ENCODE assay signal across 8 cellular contexts in genomic region chr2:63840785-63841253, GRCh38. TPM values are rescaled to one million over a fixed set of nuclear protein-coding genes. Genes with fewer than 3 reads are reported as not detected.
DNase-seq lines count a peak whose midpoint lies in the region; ATAC-seq, FAIRE-seq and TF ChIP-seq lines count a peak whose summit lies in the region.

No MANE protein-coding gene starts in this region.

- H3K36me3 ChIP-seq in OCI-LY1 (ENCODE audit: insufficient read depth, low read length): peaks cover 32% of the 10 kb centered on the region
- no peaks in the 10 kb centered on the region for H3K36me3 ChIP-seq in endothelial cell of umbilical vein (ENCODE audit: control insufficient read depth in 2 of 2, extremely low read depth in 1 of 2, insufficient read depth in 2 of 2, low read length in 2 of 2)

- H2AFZ ChIP-seq in OCI-LY1 (ENCODE audit: low read length): no peak overlapping the region
- peak overlapping the region; percentile 95 for H2AFZ ChIP-seq in endothelial cell of umbilical vein (ENCODE audit: low read depth, low read length)

- ATAC-seq in GM21526 (IDR thresholded peaks at IDR 0.05; ENCODE audit: low FRiP score, unreplicated experiment): peak; percentile 90

- POLR2A ChIA-PET in endothelial cell of umbilical vein (lab: Charles Lee): interaction anchor here (1.1 to 1.9 kb wide), 2 partner anchors 106 to 142 kb away, joined by 3 to 8 read pairs; no protein-coding TSS in a partner anchor

- H3K9ac ChIP-seq in OCI-LY1 (ENCODE audit: low read length): peak overlapping the region; percentile 87
- peak overlapping the region; percentile 92 for H3K9ac ChIP-seq in endothelial cell of umbilical vein (replicated peaks; ENCODE audit: extremely low read depth, insufficient read depth, low read length)

- H3K9me2 ChIP-seq in OCI-LY1 (ENCODE audit: low read depth, low read length): no peaks in the 10 kb centered on the region

- peak; percentile 86 for FAIRE-seq in endothelial cell of umbilical vein (lab: Jason Lieb, UNC)

- H3K27me3 ChIP-seq in OCI-LY1 (ENCODE audit: insufficient read depth, low read length) (no peaks in the 10 kb centered on the region), endothelial cell of umbilical vein (ENCODE audit: control insufficient read depth in 2 of 2, insufficient read depth in 2 of 2, low read length in 2 of 2) (no peaks in the 10 kb centered on the region)

- H4K20me1 ChIP-seq in OCI-LY1 (ENCODE audit: insufficient read depth, low read length): no peaks in the 10 kb centered on the region
- H4K20me1 ChIP-seq in endothelial cell of umbilical vein (replicated peaks; ENCODE audit: control insufficient read depth, extremely low read depth, insufficient read depth, low read length): peaks cover 3% of the 10 kb centered on the region

- no peaks in the 10 kb centered on the region for H3F3A ChIP-seq in OCI-LY1 (ENCODE audit: insufficient read depth, low read length)

- H3K4me3 ChIP-seq in OCI-LY1 (ENCODE audit: low read depth, low read length, poor library complexity, severe bottlenecking) (peak overlapping the region; percentile 76), endothelial cell of umbilical vein (replicated peaks in 1 of 3; ENCODE audit: insufficient read depth in 1 of 3, low read depth in 1 of 3, low read length in 3 of 3) (peak overlapping the region; percentile 91 to 96 (median 95))

- no peaks in the 10 kb centered on the region for H3K9me1 ChIP-seq in endothelial cell of umbilical vein (replicated peaks; ENCODE audit: control insufficient read depth, extremely low read depth, insufficient read depth, low read length)

- TF ChIP-seq CTCF in OCI-LY1 (IDR thresholded peaks at IDR 0.05; ENCODE audit: low read length) (no peak), endothelial cell of umbilical vein (IDR thresholded peaks at IDR 0.05; ENCODE audit: extremely low read depth in 1 of 2, insufficient read depth in 1 of 2, low read depth in 1 of 2, low read length in 2 of 2) (no peak)

- dilution Hi-C loops in endothelial cell of umbilical vein (cut with MboI; ENCODE audit: extremely low pct_ligation_motif_present, low sequenced_read_pairs): no loop called here

- TF ChIP-seq POLR2A in endothelial cell of umbilical vein (IDR thresholded peaks at IDR 0.05; ENCODE audit: low read depth, low read length): peak; percentile 99

- peak overlapping the region; percentile 98 for H3K4me2 ChIP-seq in OCI-LY1 (ENCODE audit: low read length)
- peak overlapping the region; percentile 96 for H3K4me2 ChIP-seq in endothelial cell of umbilical vein (ENCODE audit: insufficient read depth, low read length)

- H3K27ac ChIP-seq in OCI-LY1 (ENCODE audit: low read depth, low read length, poor library complexity, severe bottlenecking) (peak overlapping the region; percentile 96), endothelial cell of umbilical vein (ENCODE audit: insufficient read depth, low read depth, low read length) (peak overlapping the region; percentile 81)

- intact Hi-C loops in endothelial cell of umbilical vein (cut with micrococcal nuclease): loop anchor here (1.0 to 2.0 kb wide), 3 partner anchors 96 to 252 kb away; partner anchors contain the start of genes MDH1 and WDPCP

- peak; percentile 99 for DNase-seq in DMS 273 (lab: John Stamatoyannopoulos, UW; ENCODE audit: unreplicated experiment)
- DNase-seq in HuH-7 (ENCODE audit: low spot score): peak; percentile 96
- peak; percentile 95 for DNase-seq in activated T-cell treated with anti-CD3 and anti-CD28 coated beads for 1 hour (ENCODE audit: low read depth)
- DNase-seq in endothelial cell of umbilical vein (ENCODE audit: low read depth, low spot score): peak; percentile 99
- DNase-seq in midbrain (lab: John Stamatoyannopoulos, UW): peak; percentile 99
- DNase-seq in stimulated activated CD8-positive, alpha-beta memory T cell treated with anti-CD3 and anti-CD28 coated beads, Interleukin-15, amount 100 ng/mL, for 48 hours (ENCODE audit: low read depth in 2 of 2): peak; percentile 97

- BruUV-seq in endothelial cell of umbilical vein (replicated peaks; lab: Mats Ljungman, UMichigan): no TSS peak

- peaks cover 4% of the 10 kb centered on the region for H3K9me3 ChIP-seq in OCI-LY1 (ENCODE audit: low read length)
- H3K9me3 ChIP-seq in endothelial cell of umbilical vein (replicated peaks; ENCODE audit: control insufficient read depth, insufficient read depth, low read length): no peaks in the 10 kb centered on the region

- H3K79me2 ChIP-seq in OCI-LY1 (ENCODE audit: insufficient read depth, low read length): peaks cover 41% of the 10 kb centered on the region
- peaks cover 38% of the 10 kb centered on the region for H3K79me2 ChIP-seq in endothelial cell of umbilical vein (ENCODE audit: control insufficient read depth, insufficient read depth, low read length)

- H3K4me1 ChIP-seq in OCI-LY1 (ENCODE audit: insufficient read depth, low read length, severe bottlenecking): peaks cover 57% of the 10 kb centered on the region
- H3K4me1 ChIP-seq in endothelial cell of umbilical vein (ENCODE audit: control insufficient read depth, extremely low read depth, insufficient read depth, low read length): peaks cover 16% of the 10 kb centered on the region

- CTCF ChIA-PET in endothelial cell of umbilical vein (lab: Charles Lee): interaction anchor here (0.8 to 3.6 kb wide), 9 partner anchors 9 to 149 kb away, joined by 3 to 44 read pairs (median 3); no protein-coding TSS in a partner anchor

TF ChIP-seq in endothelial cell of umbilical vein, 7 proteins besides CTCF, POLR2A, EP300 and RAD21:
- TF ChIP-seq JUN (IDR thresholded peaks at IDR 0.05; ENCODE audit: borderline replicate concordance, insufficient read depth, insufficient read length, low read depth): no peak
- no peak for TF ChIP-seq GATA2 (IDR thresholded peaks at IDR 0.05; ENCODE audit: insufficient read depth, insufficient read length, low read depth, low read length)
- no peak for TF ChIP-seq FOS (IDR thresholded peaks at IDR 0.05; ENCODE audit: borderline replicate concordance, insufficient read depth, low read length)
- TF ChIP-seq MYC (IDR thresholded peaks at IDR 0.05; ENCODE audit: low read depth, low read length): peak; percentile 34
- no peak for TF ChIP-seq EZH2 (IDR thresholded peaks at IDR 0.05; ENCODE audit: borderline replicate concordance, low read depth, low read length, severe bottlenecking)
- peak; percentile 99 for TF ChIP-seq POLR2AphosphoS5 (IDR thresholded peaks at IDR 0.05; ENCODE audit: insufficient read depth, low read depth, low read length)
- TF ChIP-seq MAX (IDR thresholded peaks at IDR 0.05; ENCODE audit: insufficient read depth, insufficient read length): no peak

RNA-seq across cellular contexts. Expression of gene UGP2, which starts 0.9 kb away (rescaled TPM):
- 57.7 and 63.9 TPM in 2 replicates for total RNA-seq in endothelial cell of umbilical vein
- polyA plus RNA-seq in endothelial cell of umbilical vein: 9.0 and 14.2 TPM in 2 replicates
- 28.2 and 30.6 TPM in 2 replicates for polyA plus RNA-seq in endothelial cell of umbilical vein (2011; cell fraction: cytosol; rRNA removed)
- 17.3 and 21.9 TPM in 2 replicates for polyA plus RNA-seq in endothelial cell of umbilical vein (2011; cell fraction: nucleus; rRNA removed)
- polyA plus RNA-seq in endothelial cell of umbilical vein (2012): 83.0 and 104 TPM in 2 replicates
- 9.3 and 13.1 TPM in 2 replicates for polyA minus RNA-seq in endothelial cell of umbilical vein
- 35.2 TPM for polyA minus RNA-seq in endothelial cell of umbilical vein (2011; cell fraction: cytosol; rRNA and poly(A)+ RNA removed)
- polyA minus RNA-seq in endothelial cell of umbilical vein (2011; cell fraction: nucleus; rRNA and poly(A)+ RNA removed): 8.8 and 13.2 TPM in 2 replicates

Comparison
In these comparisons a context has a peak if more than half of its experiments do, and no peak if none do; other contexts are left out.
1. Peak in every context shown above with its lines: DNase-seq, ATAC-seq, H3K4me3 ChIP-seq and H3K27ac ChIP-seq.